Comparison of ENCODE assay signal across 31 cellular contexts in the genomic region with DNA sequence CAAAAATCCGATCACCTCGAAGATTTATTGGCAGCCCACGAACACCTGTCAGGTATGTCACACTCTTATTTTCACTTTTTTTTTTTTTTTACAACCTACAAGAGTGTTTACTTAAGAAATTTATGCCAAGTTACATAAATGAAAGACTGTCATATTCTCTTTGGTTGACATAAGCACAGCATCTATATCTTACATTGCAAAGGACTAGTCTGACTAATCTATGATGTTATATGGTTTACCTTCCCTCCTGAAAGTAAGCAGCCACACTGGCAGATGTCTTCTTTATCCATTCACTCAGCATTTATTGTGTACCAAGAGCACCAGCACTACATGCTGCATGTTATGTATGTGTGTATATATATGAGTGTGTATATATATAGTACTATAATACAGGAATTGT.
"Had no signal": no experiment of that assay in that cellular context is flagged by ENCODE, and none has a peak within 500 bp of the region (broad histone marks: within the 10 kb centered on the region; RNA-seq: fewer than 3 reads in every experiment).

No MANE protein-coding gene starts in this region.

- H3K27ac Mint-ChIP-seq: activated CD4-positive, alpha-beta memory T cell treated with anti-CD3 and anti-CD28 coated beads, Interleukin-2, amount 10 ng/mL, durations not matched to agents 7 days and 5 days; activated CD4-positive, alpha-beta T cell treated with anti-CD3 and anti-CD28 coated beads for 36 hours; activated CD4-positive, alpha-beta T cell treated with anti-CD3 and anti-CD28 coated beads, Interleukin-2, amount 10 ng/mL, durations not matched to agents 24 days and 14 days; activated naive CD4-positive, alpha-beta T cell treated with anti-CD3 and anti-CD28 coated beads, Interleukin-2, amount 10 ng/mL, durations not matched to agents 7 days and 5 days; activated naive CD4-positive, alpha-beta T cell treated with anti-CD3 and anti-CD28 coated beads, Interleukin-2, amount 50 U/mL, for 72 hours; activated naive CD8-positive, alpha-beta T cell treated with anti-CD3 and anti-CD28 coated beads, Interleukin-2, amount 10 ng/mL, durations not matched to agents 7 days and 5 days; activated T-cell treated with anti-CD3 and anti-CD28 coated beads, Interleukin-2, amount 50 U/mL, for 24 hours; activated T-cell treated with anti-CD3 and anti-CD28 coated beads, Interleukin-2, amount 50 U/mL, for 72 hours; brain; dendritic cell treated with granulocyte-macrophage colony-stimulating factor and Interleukin-4, amounts not matched to agents 40 ng/mL and 50 ng/mL, for 4 days; endodermal cell; T-helper 17 cell; T-helper 2 cell treated with Interferon-gamma antibody and Interleukin-4, amounts not matched to agents 5 μg/mL and 100 μg/mL, for 36 hours had no signal

- H3K4me3 ChIP-seq: ascending aorta, breast epithelium, cardiac muscle cell, coronary artery, dorsolateral prefrontal cortex had no signal

- FAIRE-seq: frontal cortex had no signal

- ATAC-seq: activated CD4-positive, alpha-beta T cell treated with anti-CD3 and anti-CD28 coated beads for 36 hours; activated naive CD4-positive, alpha-beta T cell treated with anti-CD3 and anti-CD28 coated beads, Interleukin-2, amount 50 U/mL, for 72 hours; activated T-cell treated with anti-CD3 and anti-CD28 coated beads, Interleukin-2, amount 50 U/mL, for 72 hours; esophagus mucosa; T-helper 17 cell had no signal

- H3K36me3 ChIP-seq: ascending aorta, breast epithelium, cardiac muscle cell had no signal

- H3K4me3 Mint-ChIP-seq: activated CD4-positive, alpha-beta memory T cell treated with anti-CD3 and anti-CD28 coated beads, Interleukin-2, amount 10 ng/mL, durations not matched to agents 7 days and 5 days; activated CD4-positive, alpha-beta T cell treated with anti-CD3 and anti-CD28 coated beads for 36 hours; activated CD4-positive, alpha-beta T cell treated with anti-CD3 and anti-CD28 coated beads, Interleukin-2, amount 10 ng/mL, durations not matched to agents 24 days and 14 days; activated naive CD4-positive, alpha-beta T cell treated with anti-CD3 and anti-CD28 coated beads, Interleukin-2, amount 10 ng/mL, durations not matched to agents 7 days and 5 days; activated naive CD8-positive, alpha-beta T cell treated with anti-CD3 and anti-CD28 coated beads, Interleukin-2, amount 10 ng/mL, durations not matched to agents 7 days and 5 days; activated T-cell treated with anti-CD3 and anti-CD28 coated beads, Interleukin-2, amount 50 U/mL, for 24 hours; activated T-cell treated with anti-CD3 and anti-CD28 coated beads, Interleukin-2, amount 50 U/mL, for 72 hours; brain; dendritic cell treated with granulocyte-macrophage colony-stimulating factor and Interleukin-4, amounts not matched to agents 40 ng/mL and 50 ng/mL, for 4 days; endodermal cell; T-helper 2 cell treated with Interferon-gamma antibody and Interleukin-4, amounts not matched to agents 5 μg/mL and 100 μg/mL, for 36 hours had no signal

- H3K27me3 Mint-ChIP-seq: brain; dendritic cell treated with granulocyte-macrophage colony-stimulating factor and Interleukin-4, amounts not matched to agents 40 ng/mL and 50 ng/mL, for 4 days had no signal

- H3K27ac ChIP-seq: ascending aorta, breast epithelium, cardiac muscle cell, coronary artery, dorsolateral prefrontal cortex had no signal

- H3K27me3 ChIP-seq: ascending aorta, breast epithelium, cardiac muscle cell had no signal

- H3K9me3 ChIP-seq: ascending aorta, breast epithelium had no signal

- H3K36me3 Mint-ChIP-seq: activated naive CD4-positive, alpha-beta T cell treated with anti-CD3 and anti-CD28 coated beads, Interleukin-2, amount 10 ng/mL, durations not matched to agents 7 days and 5 days; activated naive CD4-positive, alpha-beta T cell treated with anti-CD3 and anti-CD28 coated beads, Interleukin-2, amount 50 U/mL, for 72 hours; activated naive CD8-positive, alpha-beta T cell treated with anti-CD3 and anti-CD28 coated beads, Interleukin-2, amount 10 ng/mL, durations not matched to agents 7 days and 5 days; brain had no signal

- H3K4me1 ChIP-seq: ascending aorta, breast epithelium had no signal

- DNase-seq: activated CD4-positive, alpha-beta memory T cell treated with anti-CD3 and anti-CD28 coated beads, Interleukin-2, amount 10 ng/mL, durations not matched to agents 7 days and 5 days; activated CD4-positive, alpha-beta T cell treated with anti-CD3 and anti-CD28 coated beads for 36 hours; activated CD4-positive, alpha-beta T cell treated with anti-CD3 and anti-CD28 coated beads, Interleukin-2, amount 10 ng/mL, durations not matched to agents 24 days and 14 days; activated CD4-positive, CD25-positive, alpha-beta regulatory T cell; activated CD4-positive, CD25-positive, alpha-beta regulatory T cell treated with anti-CD3 and anti-CD28 coated beads, Interleukin-2, amount 50 U/mL, for 72 hours; activated CD8-positive, alpha-beta memory T cell treated with anti-CD3 and anti-CD28 coated beads, Interleukin-2, amount 50 U/mL, for 48 hours; activated gamma-delta T cell; activated naive CD4-positive, alpha-beta T cell; activated naive CD4-positive, alpha-beta T cell treated with anti-CD3 and anti-CD28 coated beads, Interleukin-2, amount 10 ng/mL, durations not matched to agents 7 days and 5 days; activated naive CD8-positive, alpha-beta T cell treated with anti-CD3 and anti-CD28 coated beads, Interleukin-2, amount 10 ng/mL, durations not matched to agents 7 days and 5 days; activated T-cell treated with anti-CD3 and anti-CD28 coated beads for 4 hours; activated T-cell treated with anti-CD3 and anti-CD28 coated beads, Interleukin-2, amount 50 U/mL, for 24 hours; activated T-cell treated with anti-CD3 and anti-CD28 coated beads, Interleukin-2, amount 50 U/mL, for 72 hours; central memory CD4-positive, alpha-beta T cell; dorsolateral prefrontal cortex; effector memory CD4-positive, alpha-beta T cell; endodermal cell; foreskin fibroblast; head of caudate nucleus; T-helper 17 cell; T1000 had no signal

- H3K4me1 Mint-ChIP-seq: activated CD4-positive, alpha-beta memory T cell treated with anti-CD3 and anti-CD28 coated beads, Interleukin-2, amount 10 ng/mL, durations not matched to agents 7 days and 5 days; activated CD4-positive, alpha-beta T cell treated with anti-CD3 and anti-CD28 coated beads for 36 hours; activated CD4-positive, alpha-beta T cell treated with anti-CD3 and anti-CD28 coated beads, Interleukin-2, amount 10 ng/mL, durations not matched to agents 24 days and 14 days; activated naive CD4-positive, alpha-beta T cell treated with anti-CD3 and anti-CD28 coated beads, Interleukin-2, amount 10 ng/mL, durations not matched to agents 7 days and 5 days; endodermal cell had no signal

- H3K9me3 Mint-ChIP-seq: activated CD4-positive, alpha-beta memory T cell treated with anti-CD3 and anti-CD28 coated beads, Interleukin-2, amount 10 ng/mL, durations not matched to agents 7 days and 5 days; activated CD4-positive, alpha-beta T cell treated with anti-CD3 and anti-CD28 coated beads, Interleukin-2, amount 10 ng/mL, durations not matched to agents 24 days and 14 days; activated naive CD4-positive, alpha-beta T cell treated with anti-CD3 and anti-CD28 coated beads, Interleukin-2, amount 10 ng/mL, durations not matched to agents 7 days and 5 days; activated naive CD4-positive, alpha-beta T cell treated with anti-CD3 and anti-CD28 coated beads, Interleukin-2, amount 50 U/mL, for 72 hours; activated naive CD8-positive, alpha-beta T cell treated with anti-CD3 and anti-CD28 coated beads, Interleukin-2, amount 10 ng/mL, durations not matched to agents 7 days and 5 days; activated T-cell treated with anti-CD3 and anti-CD28 coated beads, Interleukin-2, amount 50 U/mL, for 24 hours; activated T-cell treated with anti-CD3 and anti-CD28 coated beads, Interleukin-2, amount 50 U/mL, for 72 hours; brain; dendritic cell treated with granulocyte-macrophage colony-stimulating factor and Interleukin-4, amounts not matched to agents 40 ng/mL and 50 ng/mL, for 4 days; endodermal cell; T-helper 2 cell treated with Interferon-gamma antibody and Interleukin-4, amounts not matched to agents 5 μg/mL and 100 μg/mL, for 36 hours had no signal
